8 cellular contexts compared by ENCODE assay signal in genomic region chrX:103687696-103688191, GRCh38. TPM values are rescaled to one million over a fixed set of nuclear protein-coding genes. Genes with fewer than 3 reads are reported as not detected.
DNase-seq lines count a peak whose midpoint lies in the region; ATAC-seq, FAIRE-seq and TF ChIP-seq lines count a peak whose summit lies in the region.

No MANE protein-coding gene starts in this region.

- no peaks in the 10 kb centered on the region for H3K9me3 ChIP-seq in keratinocyte (ENCODE audit: control insufficient read depth, low read depth, low read length)

- peak; percentile 62 for TF ChIP-seq CTCF in VCaP (conservative IDR thresholded peaks at IDR 0.05)
- TF ChIP-seq CTCF in keratinocyte (optimal IDR thresholded peaks at IDR 0.05 in 1 of 3, IDR thresholded peaks at IDR 0.05 in 1 of 3, conservative IDR thresholded peaks at IDR 0.05 in 1 of 3; ENCODE audit: extremely low read depth in 1 of 3, insufficient read depth in 2 of 3, low read length in 3 of 3): peak; percentile 60 to 70 (median 67)

- H3K9me3 Mint-ChIP-seq in central memory CD8-positive, alpha-beta T cell: no peaks in the 10 kb centered on the region

- H3K27ac ChIP-seq in VCaP (peak overlapping the region; percentile 85), keratinocyte (ENCODE audit: control insufficient read depth, insufficient read depth, low read length) (peak overlapping the region; percentile 95)

- no peaks in the 10 kb centered on the region for H3K4me1 ChIP-seq in keratinocyte (ENCODE audit: control insufficient read depth, extremely low read depth, insufficient read depth, low read length)

- H3K27me3 Mint-ChIP-seq in central memory CD8-positive, alpha-beta T cell: no peaks in the 10 kb centered on the region

- no peak overlapping the region for H3K4me3 Mint-ChIP-seq in central memory CD8-positive, alpha-beta T cell

- peaks cover 3% of the 10 kb centered on the region for H4K20me1 ChIP-seq in keratinocyte (ENCODE audit: control insufficient read depth, extremely low read depth, insufficient read depth, low read length)

- H3K4me1 Mint-ChIP-seq in central memory CD8-positive, alpha-beta T cell: no peaks in the 10 kb centered on the region

- no peaks in the 10 kb centered on the region for H3K27me3 ChIP-seq in keratinocyte (ENCODE audit: control insufficient read depth, extremely low read depth, insufficient read depth, low read length)

- H3K4me3 ChIP-seq in keratinocyte (ENCODE audit: control insufficient read depth in 2 of 3, extremely low read depth in 1 of 3, insufficient read depth in 2 of 3, low read depth in 1 of 3, low read length in 3 of 3): peak overlapping the region; percentile 47 to 77 (median 76)

- no peak for ATAC-seq in central memory CD8-positive, alpha-beta T cell (replicated peaks; ENCODE audit: extremely low read depth, poor library complexity, severe bottlenecking)
- ATAC-seq in HG02884 (IDR thresholded peaks at IDR 0.05; ENCODE audit: unreplicated experiment): no peak

- H3K36me3 ChIP-seq in keratinocyte (ENCODE audit: control insufficient read depth in 2 of 2, extremely low read depth in 1 of 2, insufficient read depth in 2 of 2, low read length in 2 of 2): peaks cover 2 to 10% of the 10 kb centered on the region in 2 experiments

- dilution Hi-C loops in keratinocyte (cut with MboI; ENCODE audit: extremely low pct_ligation_motif_present, low sequenced_read_pairs): no loop called here

- peak overlapping the region; percentile 89 for H3K9ac ChIP-seq in keratinocyte (ENCODE audit: control insufficient read depth, extremely low read depth, insufficient read depth, low read length)

- FAIRE-seq in keratinocyte (lab: Jason Lieb, UNC): peak; percentile 80

- H3K27ac Mint-ChIP-seq in central memory CD8-positive, alpha-beta T cell (ENCODE audit: low read depth): no peak overlapping the region

- DNase-seq in NK-92 treated with Interleukin-12 subunit alpha and Interleukin-12 subunit beta, amount 100 ng/mL, for 24 hours (lab: John Stamatoyannopoulos, UW): peak; percentile 13
- DNase-seq in NK-92 (lab: John Stamatoyannopoulos, UW; ENCODE audit: unreplicated experiment): no peak
- peak; percentile 72 for DNase-seq in NCI-H2107 (lab: John Stamatoyannopoulos, UW)
- DNase-seq in central memory CD8-positive, alpha-beta T cell (ENCODE audit: low spot score in 2 of 2): peak; percentile 14 to 15
- DNase-seq in keratinocyte (ENCODE audit: low read depth, low spot score): no peak
- peak; percentile 36 for DNase-seq in stimulated activated CD4-positive, alpha-beta T cell treated with anti-CD3 and anti-CD28 coated beads, Interleukin-12 subunit alpha, Interleukin-12 subunit beta, amount 100 ng/mL, for 4 hours

- H3K36me3 Mint-ChIP-seq in central memory CD8-positive, alpha-beta T cell (ENCODE audit: insufficient read depth): peaks cover 16% of the 10 kb centered on the region

- peak overlapping the region; percentile 78 for H2AFZ ChIP-seq in keratinocyte (ENCODE audit: control insufficient read depth, low read length)

- no peaks in the 10 kb centered on the region for H3K9me1 ChIP-seq in keratinocyte (ENCODE audit: control insufficient read depth, extremely low read depth, insufficient read depth, low read length)

- H3K79me2 ChIP-seq in keratinocyte (ENCODE audit: control insufficient read depth, insufficient read depth, low read length): peaks cover 27% of the 10 kb centered on the region

- peak overlapping the region; percentile 62 for H3K4me2 ChIP-seq in keratinocyte (ENCODE audit: control insufficient read depth, extremely low read depth, insufficient read depth, low read depth, low read length)

RNA-seq across cellular contexts. Expression of gene MORF4L2, which starts 1.2 kb away (rescaled TPM):
- polyA plus RNA-seq in keratinocyte: 450 to 659 TPM (median 648 TPM) in 3 replicates
- polyA plus RNA-seq in keratinocyte (2011; ENCODE audit: low read depth): 350 TPM
- 360 and 552 TPM in 2 replicates for polyA plus RNA-seq in keratinocyte (2011; cell fraction: cytosol; rRNA removed)
- polyA plus RNA-seq in keratinocyte (2011; cell fraction: nucleus; rRNA removed): 590 and 762 TPM in 2 replicates
- polyA plus RNA-seq in keratinocyte (2012; ENCODE audit: low replicate concordance): 311 and 470 TPM in 2 replicates
- polyA minus RNA-seq in keratinocyte: 76.9 to 236 TPM (median 205 TPM) in 3 replicates
- 177 TPM for polyA minus RNA-seq in keratinocyte (2011; cell fraction: cytosol; rRNA and poly(A)+ RNA removed)
- polyA minus RNA-seq in keratinocyte (2011; cell fraction: nucleus; rRNA and poly(A)+ RNA removed): 126 and 283 TPM in 2 replicates

RNA-seq across cellular contexts. Expression of gene TMEM31, which starts 23.0 kb away (rescaled TPM):
- polyA plus RNA-seq in keratinocyte: not detected in 3 replicates
- polyA plus RNA-seq in keratinocyte (2011; ENCODE audit: low read depth): not detected
- 0.16 TPM in 1 of 2 replicates, not detected in the other for polyA plus RNA-seq in keratinocyte (2011; cell fraction: cytosol; rRNA removed)
- polyA plus RNA-seq in keratinocyte (2011; cell fraction: nucleus; rRNA removed): not detected in 2 replicates
- 0.34 TPM in 1 of 2 replicates, not detected in the other for polyA plus RNA-seq in keratinocyte (2012; ENCODE audit: low replicate concordance)
- polyA minus RNA-seq in keratinocyte: not detected in 3 replicates
- not detected for polyA minus RNA-seq in keratinocyte (2011; cell fraction: cytosol; rRNA and poly(A)+ RNA removed)
- not detected in 2 replicates for polyA minus RNA-seq in keratinocyte (2011; cell fraction: nucleus; rRNA and poly(A)+ RNA removed)

RNA-seq across cellular contexts. Expression of gene TCEAL1, which starts 59.0 kb away (rescaled TPM):
- 13.6 to 21.5 TPM (median 15.7 TPM) in 3 replicates for polyA plus RNA-seq in keratinocyte
- 10.8 TPM for polyA plus RNA-seq in keratinocyte (2011; ENCODE audit: low read depth)
- polyA plus RNA-seq in keratinocyte (2011; cell fraction: cytosol; rRNA removed): 21.4 and 29.2 TPM in 2 replicates
- polyA plus RNA-seq in keratinocyte (2011; cell fraction: nucleus; rRNA removed): 19.1 and 23.7 TPM in 2 replicates
- 11.7 and 12.9 TPM in 2 replicates for polyA plus RNA-seq in keratinocyte (2012; ENCODE audit: low replicate concordance)
- 1.6 to 3.6 TPM in 2 of 3 replicates, not detected in the other for polyA minus RNA-seq in keratinocyte
- 2.9 TPM for polyA minus RNA-seq in keratinocyte (2011; cell fraction: cytosol; rRNA and poly(A)+ RNA removed)
- 0.95 and 2.9 TPM in 2 replicates for polyA minus RNA-seq in keratinocyte (2011; cell fraction: nucleus; rRNA and poly(A)+ RNA removed)

Comparison
In these comparisons a context has a peak if more than half of its experiments do, and no peak if none do; other contexts are left out.
1. DNase-seq: peak in NK-92 treated with Interleukin-12 subunit alpha and Interleukin-12 subunit beta, amount 100 ng/mL, for 24 hours (single experiment), NCI-H2107 (single experiment), central memory CD8-positive, alpha-beta T cell (2 of 2) and stimulated activated CD4-positive, alpha-beta T cell treated with anti-CD3 and anti-CD28 coated beads, Interleukin-12 subunit alpha, Interleukin-12 subunit beta, amount 100 ng/mL, for 4 hours (single experiment); none in NK-92 (single experiment) and keratinocyte (single experiment).